12 cellular contexts compared by ENCODE assay signal in genomic region chr3:184691397-184692131, GRCh38. TPM values are rescaled to one million over a fixed set of nuclear protein-coding genes. Genes with fewer than 3 reads are reported as not detected.
DNase-seq lines count a peak whose midpoint lies in the region; ATAC-seq and TF ChIP-seq lines count a peak whose summit lies in the region.
"Had no signal": no experiment of that assay in that cellular context is flagged by ENCODE, and none has a peak within 500 bp of the region (broad histone marks: within the 10 kb centered on the region; RNA-seq: fewer than 3 reads in every experiment).

No MANE protein-coding gene starts in this region.

- no peaks in the 10 kb centered on the region for H3K4me1 Mint-ChIP-seq in activated CD4-positive, alpha-beta memory T cell treated with anti-CD3 and anti-CD28 coated beads, Interleukin-2, amount 10 ng/mL, durations not matched to agents 7 days and 5 days

- DNase-seq in NCI-H524 (lab: John Stamatoyannopoulos, UW) (peak; percentile 48 to 54), NCI-H524 treated with DMSO at 0.1 percent for 48 hours (lab: John Stamatoyannopoulos, UW) (no peak), fibroblast of gingiva (ENCODE audit: low read depth) (peak; percentile 33), upper lobe of left lung (peak in 1 of 2 donors; percentile 81), putamen (ENCODE audit: low spot score) (no peak), NCI-H345 treated with DMSO at 0.1 percent for 48 hours (lab: John Stamatoyannopoulos, UW; ENCODE audit: unreplicated experiment) (no peak)
- DNase-seq in activated CD4-positive, alpha-beta memory T cell treated with anti-CD3 and anti-CD28 coated beads, Interleukin-2, amount 10 ng/mL, durations not matched to agents 7 days and 5 days = no peak
- DNase-seq: 8988T, NCI-H526, WERI-Rb-1 had no signal

- no peak overlapping the region for H3K4me3 ChIP-seq in mucosa of rectum (ENCODE audit: low read length in 2 of 2)
- peak overlapping the region in 1 of 4 donors; percentile 0 for H3K4me3 ChIP-seq in upper lobe of left lung

- no peak overlapping the region for H3K4me3 Mint-ChIP-seq in activated CD4-positive, alpha-beta memory T cell treated with anti-CD3 and anti-CD28 coated beads, Interleukin-2, amount 10 ng/mL, durations not matched to agents 7 days and 5 days
- H3K4me3 Mint-ChIP-seq: stimulated activated naive CD8-positive, alpha-beta T cell treated with anti-CD3 and anti-CD28 coated beads, Interleukin-15, Interleukin-2, amounts not matched to agents 100 ng/mL and 50 ng/mL, for 24 hours had no signal

- no peak for TF ChIP-seq EP300 in upper lobe of left lung (IDR thresholded peaks at IDR 0.05)

- H3K27me3 ChIP-seq in mucosa of rectum (ENCODE audit: control insufficient read depth in 2 of 2, insufficient read depth in 2 of 2, low read length in 2 of 2) = no peaks in the 10 kb centered on the region
- H3K27me3 ChIP-seq in upper lobe of left lung = no peaks in the 10 kb centered on the region

- no peak overlapping the region for H3K27ac Mint-ChIP-seq in activated CD4-positive, alpha-beta memory T cell treated with anti-CD3 and anti-CD28 coated beads, Interleukin-2, amount 10 ng/mL, durations not matched to agents 7 days and 5 days
- H3K27ac Mint-ChIP-seq: stimulated activated naive CD8-positive, alpha-beta T cell treated with anti-CD3 and anti-CD28 coated beads, Interleukin-15, Interleukin-2, amounts not matched to agents 100 ng/mL and 50 ng/mL, for 24 hours had no signal

- H3K36me3 ChIP-seq in mucosa of rectum (ENCODE audit: control insufficient read depth in 2 of 2, insufficient read depth in 2 of 2, low read length in 2 of 2) (no peaks in the 10 kb centered on the region), upper lobe of left lung (no peaks in the 10 kb centered on the region)
- H3K36me3 ChIP-seq: WERI-Rb-1 had no signal

- no peaks in the 10 kb centered on the region for H3K36me3 Mint-ChIP-seq in activated CD4-positive, alpha-beta memory T cell treated with anti-CD3 and anti-CD28 coated beads, Interleukin-2, amount 10 ng/mL, durations not matched to agents 7 days and 5 days (ENCODE audit: low read depth)

- peaks cover 13% of the 10 kb centered on the region for H3K27me3 Mint-ChIP-seq in activated CD4-positive, alpha-beta memory T cell treated with anti-CD3 and anti-CD28 coated beads, Interleukin-2, amount 10 ng/mL, durations not matched to agents 7 days and 5 days
- H3K27me3 Mint-ChIP-seq: stimulated activated naive CD8-positive, alpha-beta T cell treated with anti-CD3 and anti-CD28 coated beads, Interleukin-15, Interleukin-2, amounts not matched to agents 100 ng/mL and 50 ng/mL, for 24 hours had no signal

- no peak for TF ChIP-seq CTCF in upper lobe of left lung (IDR thresholded peaks at IDR 0.05)

- no peak overlapping the region for H3K9ac ChIP-seq in mucosa of rectum (ENCODE audit: low read depth in 1 of 2, low read length in 2 of 2)

- H3K9me3 ChIP-seq in mucosa of rectum (ENCODE audit: control insufficient read depth in 2 of 2, low read length in 2 of 2) (no peaks in the 10 kb centered on the region), upper lobe of left lung (no peaks in the 10 kb centered on the region)

- 47 to 74% methylated on average over 9 to 16 of the region's 22 CpGs for WGBS in upper lobe of left lung, 2 donors

- H3K27ac ChIP-seq in mucosa of rectum (ENCODE audit: low read depth in 2 of 2, low read length in 2 of 2) (peak overlapping the region; percentile 38 to 56), upper lobe of left lung (peak overlapping the region in 3 of 4 donors; percentile 1 to 32 (median 4))
- H3K27ac ChIP-seq: WERI-Rb-1 had no signal

- H3K4me1 ChIP-seq in mucosa of rectum (ENCODE audit: control insufficient read depth in 2 of 2, insufficient read depth in 2 of 2, low read length in 2 of 2) (peaks cover 0 to 11% of the 10 kb centered on the region in 2 donors), upper lobe of left lung (peaks cover 9 to 31% (median 23%) of the 10 kb centered on the region in 4 donors)

- TF ChIP-seq POLR2A in upper lobe of left lung (IDR thresholded peaks at IDR 0.05) = no peak

- no peaks in the 10 kb centered on the region for H3K9me3 Mint-ChIP-seq in activated CD4-positive, alpha-beta memory T cell treated with anti-CD3 and anti-CD28 coated beads, Interleukin-2, amount 10 ng/mL, durations not matched to agents 7 days and 5 days
- H3K9me3 Mint-ChIP-seq: stimulated activated naive CD8-positive, alpha-beta T cell treated with anti-CD3 and anti-CD28 coated beads, Interleukin-15, Interleukin-2, amounts not matched to agents 100 ng/mL and 50 ng/mL, for 24 hours had no signal

- ATAC-seq in upper lobe of left lung (ENCODE audit: low FRiP score in 2 of 2) = peak in 1 of 2 donors; percentile 33

- CTCF ChIA-PET in activated CD4-positive, alpha-beta memory T cell treated with anti-CD3 and anti-CD28 coated beads, Interleukin-2, amount 10 ng/mL, durations not matched to agents 7 days and 5 days (lab: Charles Lee) = no interaction called here

- POLR2A ChIA-PET in activated CD4-positive, alpha-beta memory T cell treated with anti-CD3 and anti-CD28 coated beads, Interleukin-2, amount 10 ng/mL, durations not matched to agents 7 days and 5 days (lab: Charles Lee) = no interaction called here

RNA-seq across cellular contexts. Expression of gene MAGEF1, which starts 20.3 kb away (rescaled TPM):
- total RNA-seq in upper lobe of left lung = 10 to 100 TPM; 13.6 to 52.4 (median 35.7) TPM
- 1 to 10 TPM; 5.3 to 5.8 TPM for total RNA-seq in activated CD4-positive, alpha-beta memory T cell treated with anti-CD3 and anti-CD28 coated beads, Interleukin-2, amount 10 ng/mL, durations not matched to agents 7 days and 5 days

Comparison
In these comparisons a context has a peak if more than half of its experiments do, and no peak if none do; other contexts are left out.
1. DNase-seq: peak in NCI-H524 (2 of 2) and fibroblast of gingiva (single experiment); none in NCI-H524 treated with DMSO at 0.1 percent for 48 hours (single experiment), putamen (single experiment), NCI-H345 treated with DMSO at 0.1 percent for 48 hours (single experiment) and activated CD4-positive, alpha-beta memory T cell treated with anti-CD3 and anti-CD28 coated beads, Interleukin-2, amount 10 ng/mL, durations not matched to agents 7 days and 5 days (single experiment).